Comparison of ENCODE assay signal across 8 cellular contexts in the genomic region with DNA sequence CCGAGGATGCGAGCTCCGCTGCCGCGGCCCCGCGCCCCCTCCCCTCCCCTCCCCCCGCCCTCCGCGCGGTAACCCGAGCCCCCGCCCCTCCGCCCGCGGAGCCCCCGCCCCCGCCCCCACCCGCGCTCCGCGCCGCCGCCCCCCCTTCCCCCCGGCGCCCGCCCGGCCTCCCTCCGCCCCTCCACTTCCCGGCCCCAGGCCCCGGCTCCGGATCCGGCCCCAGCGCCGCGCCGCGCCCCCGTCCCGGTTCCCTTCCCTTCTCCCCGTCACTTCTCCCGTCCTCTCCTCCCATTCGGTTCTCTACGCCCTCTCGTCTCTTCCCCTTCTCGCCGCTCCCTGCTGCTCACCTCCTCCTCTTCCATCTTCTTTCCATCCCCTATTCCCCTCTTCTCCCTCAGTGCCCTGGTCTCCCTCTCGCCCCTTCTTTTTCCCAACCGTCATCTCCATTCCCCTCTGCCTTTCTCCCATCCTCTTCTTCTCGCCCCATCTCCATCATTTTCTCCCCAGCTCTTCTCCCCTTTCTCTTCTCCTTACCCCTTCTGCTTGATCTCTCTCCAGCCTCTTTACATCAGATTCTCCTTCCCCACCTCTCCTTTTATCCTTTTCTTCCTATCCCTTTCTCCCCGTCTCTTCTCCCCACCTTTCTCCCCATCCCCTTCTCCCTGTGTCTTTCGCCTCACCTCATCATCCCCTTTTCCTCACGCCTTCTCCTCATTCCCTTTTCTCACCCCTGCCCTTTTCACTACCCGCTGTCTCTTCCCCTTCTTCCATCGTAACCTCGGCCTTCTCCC. TPM values are rescaled to one million over a fixed set of nuclear protein-coding genes. Genes with fewer than 3 reads are reported as not detected.
DNase-seq lines count a peak whose midpoint lies in the region; ATAC-seq and TF ChIP-seq lines count a peak whose summit lies in the region.

A gene with protein sequence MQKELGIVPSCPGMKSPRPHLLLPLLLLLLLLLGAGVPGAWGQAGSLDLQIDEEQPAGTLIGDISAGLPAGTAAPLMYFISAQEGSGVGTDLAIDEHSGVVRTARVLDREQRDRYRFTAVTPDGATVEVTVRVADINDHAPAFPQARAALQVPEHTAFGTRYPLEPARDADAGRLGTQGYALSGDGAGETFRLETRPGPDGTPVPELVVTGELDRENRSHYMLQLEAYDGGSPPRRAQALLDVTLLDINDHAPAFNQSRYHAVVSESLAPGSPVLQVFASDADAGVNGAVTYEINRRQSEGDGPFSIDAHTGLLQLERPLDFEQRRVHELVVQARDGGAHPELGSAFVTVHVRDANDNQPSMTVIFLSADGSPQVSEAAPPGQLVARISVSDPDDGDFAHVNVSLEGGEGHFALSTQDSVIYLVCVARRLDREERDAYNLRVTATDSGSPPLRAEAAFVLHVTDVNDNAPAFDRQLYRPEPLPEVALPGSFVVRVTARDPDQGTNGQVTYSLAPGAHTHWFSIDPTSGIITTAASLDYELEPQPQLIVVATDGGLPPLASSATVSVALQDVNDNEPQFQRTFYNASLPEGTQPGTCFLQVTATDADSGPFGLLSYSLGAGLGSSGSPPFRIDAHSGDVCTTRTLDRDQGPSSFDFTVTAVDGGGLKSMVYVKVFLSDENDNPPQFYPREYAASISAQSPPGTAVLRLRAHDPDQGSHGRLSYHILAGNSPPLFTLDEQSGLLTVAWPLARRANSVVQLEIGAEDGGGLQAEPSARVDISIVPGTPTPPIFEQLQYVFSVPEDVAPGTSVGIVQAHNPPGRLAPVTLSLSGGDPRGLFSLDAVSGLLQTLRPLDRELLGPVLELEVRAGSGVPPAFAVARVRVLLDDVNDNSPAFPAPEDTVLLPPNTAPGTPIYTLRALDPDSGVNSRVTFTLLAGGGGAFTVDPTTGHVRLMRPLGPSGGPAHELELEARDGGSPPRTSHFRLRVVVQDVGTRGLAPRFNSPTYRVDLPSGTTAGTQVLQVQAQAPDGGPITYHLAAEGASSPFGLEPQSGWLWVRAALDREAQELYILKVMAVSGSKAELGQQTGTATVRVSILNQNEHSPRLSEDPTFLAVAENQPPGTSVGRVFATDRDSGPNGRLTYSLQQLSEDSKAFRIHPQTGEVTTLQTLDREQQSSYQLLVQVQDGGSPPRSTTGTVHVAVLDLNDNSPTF (N-terminal part only) (minus strand): TSS at position 20 of the 791 bp plus-strand sequence. CDS start 14,196 bp downstream, outside the sequence.

- in situ Hi-C loops in GM23248 (cut with MboI), result no loop called here

- H2AFZ ChIP-seq in GM23248, result peak within 1 kb of the TSS; percentile 68

- no peaks in the 10 kb centered on the region for H4K20me1 ChIP-seq in GM23248 (ENCODE audit: insufficient read depth)

- H3K9me2 ChIP-seq in GM23248 (ENCODE audit: insufficient read depth), result no peaks in the 10 kb centered on the region

- H3K4me3 ChIP-seq in GM23248, result peak within 1 kb of the TSS; percentile 61
- H3K4me3 ChIP-seq in fibroblast of villous mesenchyme (ENCODE audit: low read depth, low read length), result peak within 1 kb of the TSS; percentile 65
- H3K4me3 ChIP-seq in neutrophil (ENCODE audit: low read depth in 1 of 2, low read length in 1 of 2), result peak within 1 kb of the TSS; percentile 27 to 56

- ATAC-seq in GM21360 (IDR thresholded peaks at IDR 0.05; ENCODE audit: unreplicated experiment), result no peak

- no peak within 1 kb of the TSS for H3K4me2 ChIP-seq in GM23248 (ENCODE audit: unreplicated experiment)

- peaks cover 15% of the 10 kb centered on the region for H3F3A ChIP-seq in GM23248 (ENCODE audit: insufficient read depth)

- H3K9me3 ChIP-seq in GM23248 (ENCODE audit: low read depth), result no peaks in the 10 kb centered on the region
- H3K9me3 ChIP-seq in neutrophil, result no peaks in the 10 kb centered on the region

- peak within 1 kb of the TSS; percentile 40; the same call in 1 of the 2 replicates for H3K9ac ChIP-seq in GM23248

- no peaks in the 10 kb centered on the region for H3K36me3 ChIP-seq in GM23248 (ENCODE audit: low read depth)
- no peaks in the 10 kb centered on the region for H3K36me3 ChIP-seq in neutrophil

- H3K27ac ChIP-seq in GM23248 (no peak within 1 kb of the TSS), neutrophil (no peak within 1 kb of the TSS)

- H3K27me3 ChIP-seq in GM23248 (replicated peaks; ENCODE audit: insufficient read depth), result 0 out of 2 replicates have a peak, but pooled peaks cover 4% of the 10 kb centered on the region
- peaks cover 63% of the 10 kb centered on the region for H3K27me3 ChIP-seq in neutrophil

- no peaks in the 10 kb centered on the region for H3K79me2 ChIP-seq in GM23248 (ENCODE audit: insufficient read depth)

- H3K4me1 ChIP-seq in GM23248 (ENCODE audit: insufficient read depth), result no peaks in the 10 kb centered on the region
- H3K4me1 ChIP-seq in neutrophil (ENCODE audit: control insufficient read depth in 1 of 2, insufficient read depth in 1 of 2, low read depth in 1 of 2, low read length in 1 of 2), result peaks cover 4 to 6% of the 10 kb centered on the region in 2 experiments

- TF ChIP-seq CTCF in fibroblast of villous mesenchyme (IDR thresholded peaks at IDR 0.05; ENCODE audit: insufficient read depth, low read depth, low read length) (no peak), neutrophil (IDR thresholded peaks at IDR 0.05) (no peak)

- DNase-seq in GM23248, result peak; percentile 39
- peak; percentile 19 for DNase-seq in T follicular helper cell (ENCODE audit: low read depth)
- no peak for DNase-seq in fibroblast of villous mesenchyme (ENCODE audit: low read depth)
- DNase-seq in SIG-M5 (lab: John Stamatoyannopoulos, UW), result no peak
- DNase-seq in activated CD8-positive, alpha-beta memory T cell treated with anti-CD3 and anti-CD28 coated beads, Interleukin-2, amount 50 U/mL, for 4 hours, result no peak
- DNase-seq in middle frontal gyrus (ENCODE audit: extremely low spot score, low spot score), result no peak

- WGBS in GM23248 (ENCODE audit: low coverage in 1 of 2, low lambda C conversion rate in 2 of 2, missing lambda C conversion rate in 2 of 2), 2 experiments, result 13 to 38% methylated on average over 12 to 46 of the region's 56 CpGs

RNA-seq across cellular contexts. Expression of the gene that starts here (rescaled TPM):
- total RNA-seq in GM23248 (2014; rRNA removed; shearing (Covaris generic)), result 5.8 and 6.4 TPM in 2 replicates
- 0.86 and 1.1 TPM in 2 replicates for polyA plus RNA-seq in GM23248 (2016; fragmentation: Nextera tagmentation; extraction: Ambion mirVana)
- total RNA-seq in fibroblast of villous mesenchyme, result 33.7 and 63.8 TPM in 2 replicates

Comparison
In these comparisons a context has a peak if more than half of its experiments do, and no peak if none do; other contexts are left out.
1. DNase-seq: peak in GM23248 (single experiment) and T follicular helper cell (single experiment); none in fibroblast of villous mesenchyme (single experiment), SIG-M5 (single experiment), activated CD8-positive, alpha-beta memory T cell treated with anti-CD3 and anti-CD28 coated beads, Interleukin-2, amount 50 U/mL, for 4 hours (single experiment) and middle frontal gyrus (single experiment).
2. Peak in every context shown above with its lines, with median percentiles within 50 percentile points of each other: H3K4me3 ChIP-seq.